ENCODE assay signal across 8 cellular contexts in the genomic region with DNA sequence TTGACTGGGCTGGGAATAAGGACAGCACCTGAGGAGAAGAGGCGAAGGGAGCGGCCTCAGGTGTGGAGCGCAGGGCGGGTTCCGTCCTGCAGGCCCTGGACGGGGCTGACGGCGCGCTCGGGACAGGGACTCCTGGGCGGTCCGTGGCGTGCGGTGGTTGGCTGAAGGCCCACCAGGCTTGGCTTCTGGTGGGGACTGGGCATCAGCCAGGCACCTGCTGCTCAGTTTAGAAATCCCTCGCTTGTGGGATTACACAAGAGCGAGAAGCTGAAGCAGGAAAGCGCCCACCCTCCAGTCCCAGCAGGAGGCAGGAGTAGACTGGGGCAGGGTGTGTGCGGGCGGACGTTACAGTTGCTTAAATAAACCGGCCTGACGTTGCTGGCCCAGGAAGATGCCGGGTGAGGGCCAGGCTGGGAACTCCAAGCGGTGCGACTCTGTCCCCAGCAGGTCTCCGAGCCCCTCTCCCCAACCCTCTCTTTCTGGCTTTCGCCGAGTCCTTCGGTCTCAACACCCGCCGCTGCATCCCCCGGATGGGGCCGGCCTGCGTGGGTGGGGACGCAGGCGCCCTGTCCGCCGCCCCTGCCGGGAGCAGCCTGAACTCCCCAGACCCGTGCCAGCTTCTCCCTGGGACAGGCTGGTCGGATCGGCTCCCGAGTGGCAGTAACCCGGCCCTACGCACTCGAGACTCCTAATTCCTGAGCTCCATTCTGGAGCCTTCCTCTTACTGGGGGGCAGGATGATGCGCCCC. TPM values are rescaled to one million over a fixed set of nuclear protein-coding genes. Genes with fewer than 3 reads are reported as not detected.
A peak's percentile ranks its signal among the peaks of the same experiment; 100 is the strongest.
DNase-seq lines count a peak whose midpoint lies in the region; ATAC-seq and TF ChIP-seq lines count a peak whose summit lies in the region.

No MANE protein-coding gene starts in this region.

- H3K27me3 ChIP-seq in PC-3 (ENCODE audit: low read length) (no peaks in the 10 kb centered on the region), thyroid gland (no peaks in the 10 kb centered on the region)

- peak overlapping the region; percentile 99 for H2AFZ ChIP-seq in PC-3 (ENCODE audit: low read length)

- 0 to 1% methylated on average over 22 to 26 of the region's 47 CpGs for WGBS in thyroid gland, 2 donors

- ATAC-seq in GM19395 (IDR thresholded peaks at IDR 0.05; ENCODE audit: unreplicated experiment) (peak; percentile 41), HG03558 (IDR thresholded peaks at IDR 0.05; ENCODE audit: extremely low read depth, unreplicated experiment) (peak; percentile 20), PC-3 (peak; percentile 61)
- peak; percentile 61 for ATAC-seq in activated T-helper 17 cell treated with anti-CD3 and anti-CD28 coated beads, Interleukin-2, amount 50 U/mL, for 72 hours (replicated peaks)

- H3K27me3 Mint-ChIP-seq in Calu3 (ENCODE audit: unreplicated experiment) (no peaks in the 10 kb centered on the region), nephron (ENCODE audit: low read depth) (peaks cover 7% of the 10 kb centered on the region)
- H3K27me3 Mint-ChIP-seq in activated T-helper 17 cell treated with anti-CD3 and anti-CD28 coated beads, Interleukin-2, amount 50 U/mL, for 72 hours = no peaks in the 10 kb centered on the region

- intact Hi-C loops in Calu3 (cut with micrococcal nuclease; ENCODE audit: unreplicated experiment) (no loop called here), PC-3 (cut with micrococcal nuclease) (loop anchor here (1.0 to 2.0 kb wide), 3 partner anchors 9 to 142 kb away; partner anchors contain the start of genes GGA3 and MRPS7), thyroid gland (cut with DNase I) (no loop called here)

- H3K27ac Mint-ChIP-seq in Calu3 (ENCODE audit: unreplicated experiment) = peak overlapping the region; percentile 89
- peak overlapping the region; percentile 74 for H3K27ac Mint-ChIP-seq in activated T-helper 17 cell treated with anti-CD3 and anti-CD28 coated beads, Interleukin-2, amount 50 U/mL, for 72 hours
- peak overlapping the region in 2 of 3 experiments; percentile 79 to 83 for H3K27ac Mint-ChIP-seq in nephron

- H3F3A ChIP-seq in PC-3 (ENCODE audit: low read length, unreplicated experiment) = peaks cover 4% of the 10 kb centered on the region

- peak overlapping the region; percentile 43 for H3K27ac ChIP-seq in PC-3 (ENCODE audit: low read length)
- H3K27ac ChIP-seq in thyroid gland = peak overlapping the region; percentile 66 to 90 (median 78)

- H3K79me2 ChIP-seq in PC-3 (ENCODE audit: low read length) = peaks cover 21% of the 10 kb centered on the region

- BruUV-seq in Calu3 (replicated peaks; lab: Mats Ljungman, UMichigan) = no TSS peak
- TSS peak; percentile 34 for BruUV-seq in PC-3 (replicated peaks; lab: Mats Ljungman, UMichigan)

- H3K36me3 Mint-ChIP-seq in Calu3 (ENCODE audit: insufficient read depth, unreplicated experiment) = peaks cover 63% of the 10 kb centered on the region
- peaks cover 56% of the 10 kb centered on the region for H3K36me3 Mint-ChIP-seq in activated T-helper 17 cell treated with anti-CD3 and anti-CD28 coated beads, Interleukin-2, amount 50 U/mL, for 72 hours (ENCODE audit: low read depth)
- H3K36me3 Mint-ChIP-seq in nephron (ENCODE audit: low read depth) = peaks cover 12% of the 10 kb centered on the region

- POLR2A ChIA-PET in PC-3 (lab: Charles Lee; ENCODE audit: unreplicated experiment) = interaction anchor here (0.5 to 2.3 kb wide), 7 partner anchors 8 to 1296 kb away, joined by 3 to 33 read pairs (median 7); partner anchors contain the start of genes GGA3, MRPS7, SLC25A19 and SMIM5

- H3K4me1 ChIP-seq in PC-3 (ENCODE audit: insufficient read depth, low read length) = peaks cover 20% of the 10 kb centered on the region
- peaks cover 10 to 15% of the 10 kb centered on the region in 2 donors for H3K4me1 ChIP-seq in thyroid gland

- peak; percentile 19 for TF ChIP-seq CTCF in Calu3 (IDR thresholded peaks at IDR 0.05; ENCODE audit: unreplicated experiment)
- TF ChIP-seq CTCF in PC-3 (conservative IDR thresholded peaks at IDR 0.05; ENCODE audit: low read depth, low read length) = peak; percentile 65
- peak; percentile 38 for TF ChIP-seq CTCF in fibroblast of mammary gland (conservative IDR thresholded peaks at IDR 0.05; ENCODE audit: control insufficient read depth, insufficient read depth, low read depth, low read length)
- peak in 2 of 3 experiments; percentile 30 to 31 for TF ChIP-seq CTCF in nephron (IDR thresholded peaks at IDR 0.05; ENCODE audit: unreplicated experiment in 3 of 3)
- TF ChIP-seq CTCF in thyroid gland (IDR thresholded peaks at IDR 0.05) = peak in 5 of 6 experiments; percentile 20 to 44 (median 32)

- peak in 1 of 2 donors; percentile 12 for TF ChIP-seq POLR2A in thyroid gland (IDR thresholded peaks at IDR 0.05)

- H3K9me2 ChIP-seq in PC-3 (replicated peaks; ENCODE audit: low read length) = no peaks in the 10 kb centered on the region

- no peaks in the 10 kb centered on the region for H3K9me3 Mint-ChIP-seq in Calu3 (ENCODE audit: low read depth, unreplicated experiment)
- no peaks in the 10 kb centered on the region for H3K9me3 Mint-ChIP-seq in activated T-helper 17 cell treated with anti-CD3 and anti-CD28 coated beads, Interleukin-2, amount 50 U/mL, for 72 hours
- no peaks in the 10 kb centered on the region for H3K9me3 Mint-ChIP-seq in nephron

- DNase-seq in Calu3 (peak; percentile 74), PC-3 (peak; percentile 76), fibroblast of mammary gland (ENCODE audit: low read depth) (peak; percentile 76), thyroid gland (peak; percentile 74 to 76)

- H3K4me3 Mint-ChIP-seq in Calu3 (ENCODE audit: low read depth, unreplicated experiment) (peak overlapping the region; percentile 91), nephron (peak overlapping the region; percentile 86 to 93 (median 92))
- H3K4me3 Mint-ChIP-seq in activated T-helper 17 cell treated with anti-CD3 and anti-CD28 coated beads, Interleukin-2, amount 50 U/mL, for 72 hours = peak overlapping the region; percentile 87

- peak overlapping the region; percentile 98 for H3K4me2 ChIP-seq in PC-3 (ENCODE audit: low read length)

- peak overlapping the region; percentile 88 for H3K9ac ChIP-seq in PC-3 (ENCODE audit: low read length)

- H3K4me3 ChIP-seq in PC-3 (ENCODE audit: low read length) = peak overlapping the region; percentile 97
- H3K4me3 ChIP-seq in fibroblast of mammary gland (ENCODE audit: control insufficient read depth, low read depth, low read length) = peak overlapping the region; percentile 79
- peak overlapping the region; percentile 3 to 90 (median 46) for H3K4me3 ChIP-seq in thyroid gland (replicated peaks in 1 of 3)

- CTCF ChIA-PET in Calu3 (lab: Charles Lee) = interaction anchor here (0.5 to 2.6 kb wide), 22 partner anchors 9 to 376 kb away, joined by 3 to 32 read pairs (median 3); partner anchors contain the start of genes GGA3, GRB2, MRPS7 and SLC25A19
- CTCF ChIA-PET in PC-3 (lab: Charles Lee) = interaction anchor here (0.5 to 3.0 kb wide), 22 partner anchors 9 to 526 kb away, joined by 3 to 60 read pairs (median 5); partner anchors contain the start of genes GGA3, GRB2, MRPS7 and SLC25A19

- no peaks in the 10 kb centered on the region for H3K9me3 ChIP-seq in PC-3 (ENCODE audit: low read length)
- no peaks in the 10 kb centered on the region for H3K9me3 ChIP-seq in thyroid gland

- peaks cover 13% of the 10 kb centered on the region for H3K4me1 Mint-ChIP-seq in Calu3 (ENCODE audit: low read depth, unreplicated experiment)
- H3K4me1 Mint-ChIP-seq in activated T-helper 17 cell treated with anti-CD3 and anti-CD28 coated beads, Interleukin-2, amount 50 U/mL, for 72 hours = peaks cover 19% of the 10 kb centered on the region
- peaks cover 28% of the 10 kb centered on the region for H3K4me1 Mint-ChIP-seq in nephron

- H4K20me1 ChIP-seq in PC-3 (ENCODE audit: low read length) = no peaks in the 10 kb centered on the region

- peaks cover 15% of the 10 kb centered on the region for H3K36me3 ChIP-seq in PC-3 (ENCODE audit: low read depth, low read length)
- peaks cover 10 to 16% of the 10 kb centered on the region in 2 donors for H3K36me3 ChIP-seq in thyroid gland

RNA-seq across cellular contexts. Expression of gene MIF4GD, which starts 0.6 kb away (rescaled TPM):
- 25.7 and 29.5 TPM in 2 replicates for total RNA-seq in Calu3 (2022)
- total RNA-seq in PC-3 (2014; rRNA removed) = 30.8 and 42.3 TPM in 2 replicates
- total RNA-seq in activated T-helper 17 cell treated with anti-CD3 and anti-CD28 coated beads, Interleukin-2, amount 50 U/mL, for 72 hours = 10 to 100 TPM; 23.6 to 31.6 TPM
- 10 to 100 TPM; 17.7 to 31.1 (median 23.0) TPM for total RNA-seq in thyroid gland

RNA-seq across cellular contexts. Expression of gene MRPS7, which starts 8.7 kb away (rescaled TPM):
- total RNA-seq in Calu3 (2022) (62.0 and 69.7 TPM in 2 replicates), PC-3 (2014; rRNA removed) (112 and 144 TPM in 2 replicates), thyroid gland (10 to 100 TPM; 29.9 to 59.4 (median 41.0) TPM)
- total RNA-seq in activated T-helper 17 cell treated with anti-CD3 and anti-CD28 coated beads, Interleukin-2, amount 50 U/mL, for 72 hours = 10 to 100 TPM; 53.6 to 83.2 TPM

RNA-seq across cellular contexts. Expression of gene GGA3, which starts 9.0 kb away (rescaled TPM):
- total RNA-seq in Calu3 (2022) (63.1 and 64.4 TPM in 2 replicates), PC-3 (2014; rRNA removed) (38.8 and 40.1 TPM in 2 replicates), thyroid gland (10 to 100 TPM; 22.5 to 38.4 (median 24.1) TPM)
- total RNA-seq in activated T-helper 17 cell treated with anti-CD3 and anti-CD28 coated beads, Interleukin-2, amount 50 U/mL, for 72 hours = 10 to 100 TPM; 63.2 to 71.9 TPM

RNA-seq across cellular contexts. Expression of gene SLC25A19, which starts 18.8 kb away (rescaled TPM):
- total RNA-seq in Calu3 (2022) (26.7 and 26.8 TPM in 2 replicates), PC-3 (2014; rRNA removed) (75.0 and 76.9 TPM in 2 replicates), thyroid gland (10 to 100 TPM in 3 of 4 donors, 1 to 10 TPM in 1; 2.1 to 14.3 (median 12.7) TPM)
- 100 to 1,000 TPM in 1 of 2 donors, 10 to 100 TPM in 1; 97.4 to 113 TPM for total RNA-seq in activated T-helper 17 cell treated with anti-CD3 and anti-CD28 coated beads, Interleukin-2, amount 50 U/mL, for 72 hours

Comparison
In these comparisons a context has a peak if more than half of its experiments do, and no peak if none do; other contexts are left out.
1. Peak in every context shown above with its lines: DNase-seq, ATAC-seq, H3K4me3 ChIP-seq and H3K27ac ChIP-seq.
2. H3K4me3 ChIP-seq: peak in every context shown above with its lines; median percentile 97 in PC-3; 79 in fibroblast of mammary gland; 46 in thyroid gland.